Comparison of ENCODE assay signal across 30 cellular contexts in genomic region chr11:106463154-106463553, GRCh38.
DNase-seq lines count a peak whose midpoint lies in the region; ATAC-seq and TF ChIP-seq lines count a peak whose summit lies in the region.
"Had no signal": no experiment of that assay in that cellular context is flagged by ENCODE, and none has a peak within 500 bp of the region (broad histone marks: within the 10 kb centered on the region; RNA-seq: fewer than 3 reads in every experiment).

No MANE protein-coding gene starts in this region.

- ATAC-seq in omental fat pad (ENCODE audit: low FRiP score): peak; percentile 55
- ATAC-seq in HG03457 (IDR thresholded peaks at IDR 0.05; ENCODE audit: unreplicated experiment): no peak
- no peak for ATAC-seq in left colon
- ATAC-seq: activated CD8-positive, alpha-beta memory T cell treated with anti-CD3 and anti-CD28 coated beads, Interleukin-2, amount 10 ng/mL, durations not matched to agents 7 days and 5 days; activated T-cell treated with anti-CD3 and anti-CD28 coated beads, Interleukin-2, amount 50 U/mL, for 72 hours; GM23338 had no signal

- H3K27me3 ChIP-seq in Caco-2 (replicated peaks; ENCODE audit: control insufficient read depth, insufficient read depth, low read length): no peaks in the 10 kb centered on the region
- H3K27me3 ChIP-seq: BLaER1 treated with 17β-estradiol and CSF1 and Interleukin-3, amounts not matched to agents 10 nM and 100 nM; transverse colon had no signal

- CTCF ChIA-PET in Caco-2 (lab: Charles Lee): no interaction called here

- H3K9me3 Mint-ChIP-seq in Caco-2 (ENCODE audit: unreplicated experiment): peaks cover 20% of the 10 kb centered on the region
- no peaks in the 10 kb centered on the region for H3K9me3 Mint-ChIP-seq in chondrocyte (ENCODE audit: low read depth)
- H3K9me3 Mint-ChIP-seq: GM23338, neural crest cell had no signal

- peaks cover 45% of the 10 kb centered on the region for H3K36me3 Mint-ChIP-seq in Caco-2 (ENCODE audit: insufficient read depth, unreplicated experiment)
- H3K36me3 Mint-ChIP-seq in chondrocyte (ENCODE audit: low read depth): no peaks in the 10 kb centered on the region
- H3K36me3 Mint-ChIP-seq: activated CD8-positive, alpha-beta memory T cell treated with anti-CD3 and anti-CD28 coated beads, Interleukin-2, amount 10 ng/mL, durations not matched to agents 7 days and 5 days; memory B cell had no signal

- H3K9me3 ChIP-seq in Caco-2: peaks cover 8% of the 10 kb centered on the region; the same call in 1 of the 2 replicates
- H3K9me3 ChIP-seq: BLaER1 treated with 17β-estradiol and CSF1 and Interleukin-3, amounts not matched to agents 10 nM and 100 nM; prostate gland; SK-N-SH; transverse colon had no signal

- POLR2A ChIA-PET in Caco-2 (lab: Charles Lee): no interaction called here

- peak overlapping the region; percentile 88 for H3K27ac Mint-ChIP-seq in Caco-2 (ENCODE audit: unreplicated experiment)
- peak overlapping the region; percentile 91 for H3K27ac Mint-ChIP-seq in chondrocyte (ENCODE audit: unreplicated experiment)
- H3K27ac Mint-ChIP-seq: activated CD8-positive, alpha-beta memory T cell treated with anti-CD3 and anti-CD28 coated beads, Interleukin-2, amount 10 ng/mL, durations not matched to agents 7 days and 5 days; activated T-cell treated with anti-CD3 and anti-CD28 coated beads, Interleukin-2, amount 50 U/mL, for 72 hours; GM23338; memory B cell; T-helper 1 cell treated with Interleukin-12 subunit alpha and Interleukin-12 subunit beta and Interleukin-4 antibody, amounts not matched to agents 30 μg/mL and 1 μg/mL, for 36 hours had no signal

- H3K4me3 Mint-ChIP-seq in Caco-2 (ENCODE audit: unreplicated experiment): peak overlapping the region; percentile 37
- no peak overlapping the region for H3K4me3 Mint-ChIP-seq in chondrocyte (ENCODE audit: unreplicated experiment)
- H3K4me3 Mint-ChIP-seq: activated CD8-positive, alpha-beta memory T cell treated with anti-CD3 and anti-CD28 coated beads, Interleukin-2, amount 10 ng/mL, durations not matched to agents 7 days and 5 days; activated T-cell treated with anti-CD3 and anti-CD28 coated beads, Interleukin-2, amount 50 U/mL, for 72 hours; GM23338; memory B cell; neural crest cell; T-helper 1 cell treated with Interleukin-12 subunit alpha and Interleukin-12 subunit beta and Interleukin-4 antibody, amounts not matched to agents 30 μg/mL and 1 μg/mL, for 36 hours had no signal

- H3K27me3 Mint-ChIP-seq in Caco-2 (ENCODE audit: insufficient read depth, unreplicated experiment): no peaks in the 10 kb centered on the region
- no peaks in the 10 kb centered on the region for H3K27me3 Mint-ChIP-seq in chondrocyte (ENCODE audit: low read depth)
- H3K27me3 Mint-ChIP-seq: activated CD8-positive, alpha-beta memory T cell treated with anti-CD3 and anti-CD28 coated beads, Interleukin-2, amount 10 ng/mL, durations not matched to agents 7 days and 5 days; memory B cell had no signal

- H3K4me3 ChIP-seq in Caco-2 (ENCODE audit: low read depth, low read length): no peak overlapping the region
- H3K4me3 ChIP-seq: BLaER1 treated with 17β-estradiol and CSF1 and Interleukin-3, amounts not matched to agents 10 nM and 100 nM; GM23338; PC-9; prostate gland; transverse colon had no signal

- TF ChIP-seq CTCF in Caco-2 (IDR thresholded peaks at IDR 0.05; ENCODE audit: insufficient read depth in 1 of 2, low read depth in 1 of 2, low read length in 1 of 2, severe bottlenecking in 1 of 2, unreplicated experiment in 1 of 2) (no peak), chondrocyte (IDR thresholded peaks at IDR 0.05) (no peak), omental fat pad (IDR thresholded peaks at IDR 0.05) (no peak)

- no TSS peak for BruUV-seq in Caco-2 (replicated peaks; lab: Mats Ljungman, UMichigan)

- DNase-seq in Caco-2 (no peak), NCI-H82 (lab: John Stamatoyannopoulos, UW) (peak; percentile 96), chondrocyte (ENCODE audit: low spot score) (no peak), omental fat pad (ENCODE audit: low spot score) (no peak), ACHN (no peak), left colon (no peak), SIG-M5 treated with dmso at 0.1 percent for 504 hours (lab: John Stamatoyannopoulos, UW; ENCODE audit: unreplicated experiment) (no peak)
- DNase-seq: activated CD4-positive, alpha-beta T cell treated with anti-CD3 and anti-CD28 coated beads, Interleukin-2, amount 50 U/mL, for 4 hours; activated CD4-positive, CD25-positive, alpha-beta regulatory T cell; activated CD8-positive, alpha-beta memory T cell treated with anti-CD3 and anti-CD28 coated beads, Interleukin-2, amount 10 ng/mL, durations not matched to agents 7 days and 5 days; activated T-cell treated with anti-CD3 and anti-CD28 coated beads, Interleukin-2, amount 50 U/mL, for 72 hours; cerebellar nuclear complex; COR-L47; DMS79; NCI-H1092; NCI-H1694 treated with DMSO at 0.1 percent for 48 hours; NCI-H2171 treated with DMSO at 0.1 percent for 48 hours; NCI-H510A; PC-9; SK-N-SH; stimulated activated CD4-positive, alpha-beta T cell treated with anti-CD3 and anti-CD28 coated beads, Interleukin-15, amount 100 ng/mL, for 24 hours; stimulated activated CD4-positive, alpha-beta T cell treated with anti-CD3 and anti-CD28 coated beads, Interleukin-4, amount 100 ng/mL, for 4 hours; transverse colon had no signal

- peaks cover 4% of the 10 kb centered on the region for H3K36me3 ChIP-seq in Caco-2 (ENCODE audit: control insufficient read depth, insufficient read depth, low read length)
- H3K36me3 ChIP-seq: BLaER1 treated with 17β-estradiol and CSF1 and Interleukin-3, amounts not matched to agents 10 nM and 100 nM; prostate gland; transverse colon had no signal

- H3K4me1 ChIP-seq in Caco-2: peaks cover 87% of the 10 kb centered on the region
- H3K4me1 ChIP-seq: prostate gland, transverse colon had no signal

- in situ Hi-C loops in ACHN (cut with HindIII; ENCODE audit: low pct_ligation_motif_present, low pct_unique_long_range_greater_than_20kb, low sequenced_read_pairs): no loop called here

- H3K4me1 Mint-ChIP-seq in Caco-2 (ENCODE audit: low read depth, unreplicated experiment) (peaks cover 69% of the 10 kb centered on the region), chondrocyte (ENCODE audit: low read depth) (peaks cover 84% of the 10 kb centered on the region)
- H3K4me1 Mint-ChIP-seq: activated CD8-positive, alpha-beta memory T cell treated with anti-CD3 and anti-CD28 coated beads, Interleukin-2, amount 10 ng/mL, durations not matched to agents 7 days and 5 days; memory B cell had no signal

- intact Hi-C loops in Caco-2 (cut with micrococcal nuclease; ENCODE audit: unreplicated experiment) (loop anchor here (2.0 to 10.0 kb wide), 4 partner anchors 136 to 1798 kb away; partner anchors contain the start of genes AASDHPPT and KBTBD3), left colon (cut with DNase I, micrococcal nuclease) (no loop called here)
